ENCODE assay signal across 13 cellular contexts in genomic region chr2:109440507-109441156, GRCh38.
"Had no signal": no experiment of that assay in that cellular context is flagged by ENCODE, and none has a peak within 500 bp of the region (broad histone marks: within the 10 kb centered on the region; RNA-seq: fewer than 3 reads in every experiment).

No MANE protein-coding gene starts in this region.

- H3K36me3 ChIP-seq: brain microvascular endothelial cell, right atrium auricular region had no signal

- H3K4me3 Mint-ChIP-seq: activated T-cell treated with anti-CD3 and anti-CD28 coated beads, Interleukin-2, amount 50 U/mL, for 24 hours; mesothelial cell of epicardium; neural crest cell; stimulated activated effector memory CD8-positive, alpha-beta T cell treated with anti-CD3 and anti-CD28 coated beads, Interleukin-12 subunit alpha, Interleukin-12 subunit beta, amount 100 ng/mL, for 72 hours had no signal

- H3K27me3 Mint-ChIP-seq: activated T-cell treated with anti-CD3 and anti-CD28 coated beads, Interleukin-2, amount 50 U/mL, for 24 hours had no signal

- H3K4me3 ChIP-seq: esophagus squamous epithelium, right atrium auricular region had no signal

- DNase-seq: activated CD4-positive, alpha-beta T cell treated with anti-CD3 and anti-CD28 coated beads, Interleukin-2, amount 50 U/mL, for 4 hours; activated CD4-positive, CD25-positive, alpha-beta regulatory T cell treated with anti-CD3 and anti-CD28 coated beads, Interleukin-2, amount 50 U/mL, for 72 hours; activated gamma-delta T cell; activated T-cell treated with anti-CD3 and anti-CD28 coated beads, Interleukin-2, amount 50 U/mL, for 24 hours; brain microvascular endothelial cell; esophagus squamous epithelium; foreskin melanocyte; left ventricle myocardium superior; SW 1271 had no signal

- H3K27ac ChIP-seq: brain microvascular endothelial cell, esophagus squamous epithelium, right atrium auricular region had no signal

- ATAC-seq: left ventricle myocardium superior; stimulated activated effector memory CD8-positive, alpha-beta T cell treated with anti-CD3 and anti-CD28 coated beads, Interleukin-12 subunit alpha, Interleukin-12 subunit beta, amount 100 ng/mL, for 72 hours had no signal

- H3K36me3 Mint-ChIP-seq: stimulated activated effector memory CD8-positive, alpha-beta T cell treated with anti-CD3 and anti-CD28 coated beads, Interleukin-12 subunit alpha, Interleukin-12 subunit beta, amount 100 ng/mL, for 72 hours had no signal

- H3K27me3 ChIP-seq: brain microvascular endothelial cell, esophagus squamous epithelium, right atrium auricular region had no signal

- H3K27ac Mint-ChIP-seq: activated T-cell treated with anti-CD3 and anti-CD28 coated beads, Interleukin-2, amount 50 U/mL, for 24 hours; mesothelial cell of epicardium; stimulated activated effector memory CD8-positive, alpha-beta T cell treated with anti-CD3 and anti-CD28 coated beads, Interleukin-12 subunit alpha, Interleukin-12 subunit beta, amount 100 ng/mL, for 72 hours had no signal

- H3K4me1 Mint-ChIP-seq: stimulated activated effector memory CD8-positive, alpha-beta T cell treated with anti-CD3 and anti-CD28 coated beads, Interleukin-12 subunit alpha, Interleukin-12 subunit beta, amount 100 ng/mL, for 72 hours had no signal
